Comparison of ENCODE assay signal across 18 cellular contexts in the genomic region with DNA sequence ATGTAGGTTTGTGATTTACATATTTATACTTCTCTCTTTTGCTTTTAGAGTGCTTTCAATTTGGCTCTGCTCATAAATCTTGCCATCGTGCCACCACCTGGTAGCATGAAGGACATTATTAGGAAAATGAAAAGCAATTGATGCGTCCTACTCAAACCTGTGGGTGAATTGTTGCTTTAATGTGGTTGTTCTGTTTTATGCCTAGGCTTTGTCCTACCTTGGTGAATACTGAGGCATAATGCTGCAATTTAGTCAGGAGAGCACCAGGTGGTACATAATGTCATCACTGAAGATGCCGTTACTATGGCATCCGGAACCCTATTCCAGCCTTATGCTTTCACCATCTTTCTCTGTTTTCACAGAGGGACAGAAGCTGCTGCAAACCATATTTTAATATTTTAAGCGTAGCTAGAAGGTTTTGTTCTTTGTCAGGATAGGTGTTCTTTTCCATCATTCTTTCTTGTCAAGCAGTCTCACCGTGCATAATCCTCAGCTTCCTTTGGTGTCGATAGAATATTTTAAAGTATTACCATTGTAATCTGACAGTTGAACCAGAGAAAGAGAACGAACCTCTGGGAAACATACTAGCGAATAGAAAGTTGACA.
"Had no signal": no experiment of that assay in that cellular context is flagged by ENCODE, and none has a peak within 500 bp of the region (broad histone marks: within the 10 kb centered on the region; RNA-seq: fewer than 3 reads in every experiment).

No MANE protein-coding gene starts in this region.

- H3K4me3 ChIP-seq: cardiac muscle cell, heart left ventricle, pancreas, psoas muscle, thoracic aorta, vagina had no signal

- H3K36me3 ChIP-seq: cardiac muscle cell, heart left ventricle, neutrophil, pancreas, thoracic aorta, vagina had no signal

- H3K27me3 ChIP-seq: cardiac muscle cell, heart left ventricle, pancreas, vagina had no signal

- DNase-seq: activated CD4-positive, alpha-beta memory T cell treated with anti-CD3 and anti-CD28 coated beads for 36 hours; activated CD4-positive, alpha-beta T cell treated with anti-CD3 and anti-CD28 coated beads for 48 hours; activated naive CD4-positive, alpha-beta T cell treated with Interleukin-2 at 50 U/mL for 16 hours; activated T-cell treated with anti-CD3 and anti-CD28 coated beads, Interleukin-2, amount 50 U/mL, for 48 hours; amygdala; heart left ventricle; islet precursor cell; left cardiac atrium; midbrain; pancreas; psoas muscle; right cardiac atrium; stimulated activated CD4-positive, alpha-beta T cell treated with anti-CD3 and anti-CD28 coated beads, Interleukin-4, amount 100 ng/mL, for 24 hours; stimulated activated naive CD4-positive, alpha-beta T cell treated with Interleukin-2 at 50 U/mL for 16 hours had no signal

- H3K9me3 ChIP-seq: heart left ventricle, neutrophil, pancreas, psoas muscle, thoracic aorta, vagina had no signal

- H3K27ac ChIP-seq: cardiac muscle cell, heart left ventricle, neutrophil, pancreas, psoas muscle, thoracic aorta, vagina had no signal
